ENCODE assay signal across 8 cellular contexts in the genomic region with DNA sequence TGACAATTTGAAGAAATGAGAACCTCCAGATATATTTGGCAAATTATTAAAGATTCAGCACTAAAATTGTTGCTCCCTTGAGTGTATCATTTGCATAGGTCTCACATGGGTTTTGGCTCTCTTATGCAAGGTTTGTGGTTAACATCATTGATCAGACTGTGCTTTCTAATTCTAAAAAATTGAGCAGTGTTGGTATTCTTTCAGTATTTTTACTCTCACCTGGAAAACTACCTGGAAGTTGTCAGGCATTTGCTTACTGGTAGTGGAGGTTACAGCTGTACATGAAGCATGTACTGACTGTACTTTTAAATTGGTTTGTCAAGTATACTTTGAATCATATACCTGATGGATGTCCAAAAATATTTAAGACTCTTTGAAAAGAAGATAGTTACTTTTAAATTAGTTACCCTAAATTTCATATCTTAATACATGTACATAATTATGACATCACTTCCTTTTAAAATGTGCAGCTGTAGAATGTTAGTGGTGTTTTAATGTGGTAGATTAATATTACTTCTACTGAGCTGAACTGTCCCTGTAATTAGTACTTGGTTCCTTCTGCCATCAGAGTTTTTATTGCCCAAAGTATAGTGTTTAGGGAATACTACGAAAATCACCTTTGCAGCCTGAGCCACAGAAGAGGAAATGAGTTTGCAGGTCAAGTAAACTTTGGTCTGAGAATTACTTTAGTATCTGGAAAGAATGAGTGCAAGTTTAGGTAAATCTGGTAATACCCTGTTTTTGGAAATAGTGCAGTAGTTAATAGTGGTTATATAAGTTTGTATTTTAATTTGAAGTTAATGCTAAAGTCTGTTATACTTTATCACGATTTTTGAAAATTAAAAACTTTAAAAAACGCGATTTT. TPM values are rescaled to one million over a fixed set of nuclear protein-coding genes. Genes with fewer than 3 reads are reported as not detected.
DNase-seq lines count a peak whose midpoint lies in the region; ATAC-seq and TF ChIP-seq lines count a peak whose summit lies in the region.

No MANE protein-coding gene starts in this region.

- 0 to 2% methylated on average over 4 of the region's 4 CpGs for WGBS in sigmoid colon, 2 donors

- H3K9me3 ChIP-seq in sigmoid colon, result no peaks in the 10 kb centered on the region

- peaks cover 22 to 53% of the 10 kb centered on the region in 2 donors for H3K36me3 Mint-ChIP-seq in activated T-cell treated with anti-CD3 and anti-CD28 coated beads, Interleukin-2, amount 50 U/mL, for 72 hours (ENCODE audit: insufficient read depth in 2 of 2)
- H3K36me3 Mint-ChIP-seq in T-helper 1 cell treated with Interleukin-12 subunit alpha and Interleukin-12 subunit beta and Interleukin-4 antibody, amounts not matched to agents 30 μg/mL and 1 μg/mL, for 36 hours (ENCODE audit: low read depth), result peaks cover 63% of the 10 kb centered on the region

- H3K27me3 ChIP-seq in sigmoid colon, result no peaks in the 10 kb centered on the region

- peak overlapping the region; percentile 91 to 96 (median 94) for H3K27ac ChIP-seq in sigmoid colon

- intact Hi-C loops in sigmoid colon (cut with DNase I), result loop anchor here (5.0 kb wide), 1 partner anchor 169 kb away; no protein-coding TSS in a partner anchor

- H3K36me3 ChIP-seq in sigmoid colon, result peaks cover 0 to 10% (median under 1%) of the 10 kb centered on the region in 4 donors

- H3K9me3 Mint-ChIP-seq in activated T-cell treated with anti-CD3 and anti-CD28 coated beads, Interleukin-2, amount 50 U/mL, for 72 hours, result peaks cover 3 to 7% of the 10 kb centered on the region in 2 donors
- H3K9me3 Mint-ChIP-seq in T-helper 1 cell treated with Interleukin-12 subunit alpha and Interleukin-12 subunit beta and Interleukin-4 antibody, amounts not matched to agents 30 μg/mL and 1 μg/mL, for 36 hours, result peaks cover 8% of the 10 kb centered on the region

- peak overlapping the region; percentile 49 to 60 (median 57) for H3K4me3 ChIP-seq in sigmoid colon

- no peaks in the 10 kb centered on the region for H3K27me3 Mint-ChIP-seq in activated T-cell treated with anti-CD3 and anti-CD28 coated beads, Interleukin-2, amount 50 U/mL, for 72 hours (ENCODE audit: low read depth)
- H3K27me3 Mint-ChIP-seq in T-helper 1 cell treated with Interleukin-12 subunit alpha and Interleukin-12 subunit beta and Interleukin-4 antibody, amounts not matched to agents 30 μg/mL and 1 μg/mL, for 36 hours (ENCODE audit: low read depth), result no peaks in the 10 kb centered on the region

- H3K27ac Mint-ChIP-seq in activated T-cell treated with anti-CD3 and anti-CD28 coated beads, Interleukin-2, amount 50 U/mL, for 72 hours, result peak overlapping the region; percentile 97
- H3K27ac Mint-ChIP-seq in T-helper 1 cell treated with Interleukin-12 subunit alpha and Interleukin-12 subunit beta and Interleukin-4 antibody, amounts not matched to agents 30 μg/mL and 1 μg/mL, for 36 hours, result peak overlapping the region; percentile 99

- no peak for TF ChIP-seq EP300 in sigmoid colon (IDR thresholded peaks at IDR 0.05)

- DNase-seq in activated T-cell treated with anti-CD3 and anti-CD28 coated beads, Interleukin-2, amount 50 U/mL, for 72 hours, result no peak
- no peak for DNase-seq in activated T-cell treated with anti-CD3 and anti-CD28 coated beads for 4 hours
- DNase-seq in fibroblast of peridontal ligament (ENCODE audit: extremely low read depth), result peak; percentile 60
- no peak for DNase-seq in sigmoid colon
- DNase-seq in HuH-7.5 (ENCODE audit: low spot score), result no peak
- no peak for DNase-seq in DMS153 treated with DMSO at 0.1 percent for 48 hours (lab: John Stamatoyannopoulos, UW; ENCODE audit: unreplicated experiment)

- no peak for TF ChIP-seq POLR2A in sigmoid colon (IDR thresholded peaks at IDR 0.05)

- H3K4me1 ChIP-seq in sigmoid colon, result peaks cover 0 to 60% (median 44%) of the 10 kb centered on the region in 4 donors

- peaks cover 57% of the 10 kb centered on the region for H3K4me1 Mint-ChIP-seq in activated T-cell treated with anti-CD3 and anti-CD28 coated beads, Interleukin-2, amount 50 U/mL, for 72 hours (ENCODE audit: low read depth)
- peaks cover 57% of the 10 kb centered on the region for H3K4me1 Mint-ChIP-seq in T-helper 1 cell treated with Interleukin-12 subunit alpha and Interleukin-12 subunit beta and Interleukin-4 antibody, amounts not matched to agents 30 μg/mL and 1 μg/mL, for 36 hours (ENCODE audit: low read depth)

- TF ChIP-seq CTCF in sigmoid colon (IDR thresholded peaks at IDR 0.05), result no peak

- peak overlapping the region; percentile 92 to 99 for H3K4me3 Mint-ChIP-seq in activated T-cell treated with anti-CD3 and anti-CD28 coated beads, Interleukin-2, amount 50 U/mL, for 72 hours
- H3K4me3 Mint-ChIP-seq in T-helper 1 cell treated with Interleukin-12 subunit alpha and Interleukin-12 subunit beta and Interleukin-4 antibody, amounts not matched to agents 30 μg/mL and 1 μg/mL, for 36 hours, result peak overlapping the region; percentile 98

- no peak for ATAC-seq in activated T-cell treated with anti-CD3 and anti-CD28 coated beads, Interleukin-2, amount 50 U/mL, for 72 hours (replicated peaks in 1 of 2)
- ATAC-seq in GM18520 (IDR thresholded peaks at IDR 0.05; ENCODE audit: unreplicated experiment), result no peak

RNA-seq across cellular contexts. Expression of gene CHD2, which starts 2.8 kb away (rescaled TPM):
- 100 to 1,000 TPM; 208 to 246 TPM for total RNA-seq in activated T-cell treated with anti-CD3 and anti-CD28 coated beads, Interleukin-2, amount 50 U/mL, for 72 hours
- 100 to 1,000 TPM in 1 of 4 donors, 10 to 100 TPM in 3; 75.9 to 108 (median 90.0) TPM for total RNA-seq in sigmoid colon
- polyA plus RNA-seq in sigmoid colon, result 10 to 100 TPM; 16.0 to 48.4 (median 16.8) TPM
